In the genomic region with DNA sequence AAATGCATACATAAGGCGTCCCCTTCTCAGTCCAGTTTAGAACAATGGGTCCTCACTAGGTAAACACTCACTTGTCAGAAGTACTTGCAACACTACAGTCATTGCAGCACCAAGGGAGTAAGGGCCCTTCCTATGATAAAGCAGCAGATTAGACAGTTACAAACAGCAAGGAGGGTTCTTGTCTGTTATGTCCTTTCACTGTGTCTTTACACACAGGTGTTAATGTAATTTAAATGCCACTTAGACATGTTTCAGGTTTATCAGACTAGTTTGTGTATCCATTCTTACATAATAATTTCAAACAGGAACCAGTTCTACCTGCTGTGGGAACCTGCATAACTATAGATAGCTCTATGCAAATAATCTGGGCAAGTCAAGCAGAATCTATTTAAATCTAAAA, we compare ENCODE assay signal across 1 cellular context.
TF ChIP-seq lines count a peak whose summit lies in the region.

No MANE protein-coding gene starts in this region.

TF ChIP-seq in GM23338, 12 proteins besides CTCF, POLR2A, EP300 and RAD21 (continued from another document):
- TF ChIP-seq, protein P1, sequence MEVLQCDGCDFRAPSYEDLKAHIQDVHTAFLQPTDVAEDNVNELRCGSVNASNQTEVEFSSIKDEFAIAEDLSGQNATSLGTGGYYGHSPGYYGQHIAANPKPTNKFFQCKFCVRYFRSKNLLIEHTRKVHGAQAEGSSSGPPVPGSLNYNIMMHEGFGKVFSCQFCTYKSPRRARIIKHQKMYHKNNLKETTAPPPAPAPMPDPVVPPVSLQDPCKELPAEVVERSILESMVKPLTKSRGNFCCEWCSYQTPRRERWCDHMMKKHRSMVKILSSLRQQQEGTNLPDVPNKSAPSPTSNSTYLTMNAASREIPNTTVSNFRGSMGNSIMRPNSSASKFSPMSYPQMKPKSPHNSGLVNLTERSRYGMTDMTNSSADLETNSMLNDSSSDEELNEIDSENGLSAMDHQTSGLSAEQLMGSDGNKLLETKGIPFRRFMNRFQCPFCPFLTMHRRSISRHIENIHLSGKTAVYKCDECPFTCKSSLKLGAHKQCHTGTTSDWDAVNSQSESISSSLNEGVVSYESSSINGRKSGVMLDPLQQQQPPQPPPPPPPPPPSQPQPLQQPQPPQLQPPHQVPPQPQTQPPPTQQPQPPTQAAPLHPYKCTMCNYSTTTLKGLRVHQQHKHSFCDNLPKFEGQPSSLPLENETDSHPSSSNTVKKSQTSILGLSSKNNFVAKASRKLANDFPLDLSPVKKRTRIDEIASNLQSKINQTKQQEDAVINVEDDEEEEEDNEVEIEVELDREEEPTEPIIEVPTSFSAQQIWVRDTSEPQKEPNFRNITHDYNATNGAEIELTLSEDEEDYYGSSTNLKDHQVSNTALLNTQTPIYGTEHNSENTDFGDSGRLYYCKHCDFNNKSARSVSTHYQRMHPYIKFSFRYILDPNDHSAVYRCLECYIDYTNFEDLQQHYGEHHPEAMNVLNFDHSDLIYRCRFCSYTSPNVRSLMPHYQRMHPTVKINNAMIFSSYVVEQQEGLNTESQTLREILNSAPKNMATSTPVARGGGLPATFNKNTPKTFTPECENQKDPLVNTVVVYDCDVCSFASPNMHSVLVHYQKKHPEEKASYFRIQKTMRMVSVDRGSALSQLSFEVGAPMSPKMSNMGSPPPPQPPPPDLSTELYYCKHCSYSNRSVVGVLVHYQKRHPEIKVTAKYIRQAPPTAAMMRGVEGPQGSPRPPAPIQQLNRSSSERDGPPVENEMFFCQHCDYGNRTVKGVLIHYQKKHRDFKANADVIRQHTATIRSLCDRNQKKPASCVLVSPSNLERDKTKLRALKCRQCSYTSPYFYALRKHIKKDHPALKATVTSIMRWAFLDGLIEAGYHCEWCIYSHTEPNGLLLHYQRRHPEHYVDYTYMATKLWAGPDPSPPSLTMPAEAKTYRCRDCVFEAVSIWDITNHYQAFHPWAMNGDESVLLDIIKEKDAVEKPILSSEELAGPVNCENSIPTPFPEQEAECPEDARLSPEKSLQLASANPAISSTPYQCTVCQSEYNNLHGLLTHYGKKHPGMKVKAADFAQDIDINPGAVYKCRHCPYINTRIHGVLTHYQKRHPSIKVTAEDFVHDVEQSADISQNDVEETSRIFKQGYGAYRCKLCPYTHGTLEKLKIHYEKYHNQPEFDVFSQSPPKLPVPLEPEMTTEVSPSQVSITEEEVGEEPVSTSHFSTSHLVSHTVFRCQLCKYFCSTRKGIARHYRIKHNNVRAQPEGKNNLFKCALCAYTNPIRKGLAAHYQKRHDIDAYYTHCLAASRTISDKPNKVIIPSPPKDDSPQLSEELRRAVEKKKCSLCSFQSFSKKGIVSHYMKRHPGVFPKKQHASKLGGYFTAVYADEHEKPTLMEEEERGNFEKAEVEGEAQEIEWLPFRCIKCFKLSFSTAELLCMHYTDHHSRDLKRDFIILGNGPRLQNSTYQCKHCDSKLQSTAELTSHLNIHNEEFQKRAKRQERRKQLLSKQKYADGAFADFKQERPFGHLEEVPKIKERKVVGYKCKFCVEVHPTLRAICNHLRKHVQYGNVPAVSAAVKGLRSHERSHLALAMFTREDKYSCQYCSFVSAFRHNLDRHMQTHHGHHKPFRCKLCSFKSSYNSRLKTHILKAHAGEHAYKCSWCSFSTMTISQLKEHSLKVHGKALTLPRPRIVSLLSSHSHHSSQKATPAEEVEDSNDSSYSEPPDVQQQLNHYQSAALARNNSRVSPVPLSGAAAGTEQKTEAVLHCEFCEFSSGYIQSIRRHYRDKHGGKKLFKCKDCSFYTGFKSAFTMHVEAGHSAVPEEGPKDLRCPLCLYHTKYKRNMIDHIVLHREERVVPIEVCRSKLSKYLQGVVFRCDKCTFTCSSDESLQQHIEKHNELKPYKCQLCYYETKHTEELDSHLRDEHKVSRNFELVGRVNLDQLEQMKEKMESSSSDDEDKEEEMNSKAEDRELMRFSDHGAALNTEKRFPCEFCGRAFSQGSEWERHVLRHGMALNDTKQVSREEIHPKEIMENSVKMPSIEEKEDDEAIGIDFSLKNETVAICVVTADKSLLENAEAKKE (CRISPR knock-in tag; IDR thresholded peaks at IDR 0.05), result no peak
- TF ChIP-seq EZH2 (IDR thresholded peaks at IDR 0.05; ENCODE audit: low read depth, unreplicated experiment), result no peak
- TF ChIP-seq, protein P2, sequence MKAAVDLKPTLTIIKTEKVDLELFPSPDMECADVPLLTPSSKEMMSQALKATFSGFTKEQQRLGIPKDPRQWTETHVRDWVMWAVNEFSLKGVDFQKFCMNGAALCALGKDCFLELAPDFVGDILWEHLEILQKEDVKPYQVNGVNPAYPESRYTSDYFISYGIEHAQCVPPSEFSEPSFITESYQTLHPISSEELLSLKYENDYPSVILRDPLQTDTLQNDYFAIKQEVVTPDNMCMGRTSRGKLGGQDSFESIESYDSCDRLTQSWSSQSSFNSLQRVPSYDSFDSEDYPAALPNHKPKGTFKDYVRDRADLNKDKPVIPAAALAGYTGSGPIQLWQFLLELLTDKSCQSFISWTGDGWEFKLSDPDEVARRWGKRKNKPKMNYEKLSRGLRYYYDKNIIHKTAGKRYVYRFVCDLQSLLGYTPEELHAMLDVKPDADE (IDR thresholded peaks at IDR 0.05), result no peak
TF ChIP-seq in GM23338: peak in this region for 0.
